9 cellular contexts compared by ENCODE assay signal in genomic region chr3:156551746-156552145, GRCh38. TPM values are rescaled to one million over a fixed set of nuclear protein-coding genes. Genes with fewer than 3 reads are reported as not detected.
DNase-seq lines count a peak whose midpoint lies in the region; ATAC-seq, FAIRE-seq and TF ChIP-seq lines count a peak whose summit lies in the region.
"Had no signal": no experiment of that assay in that cellular context is flagged by ENCODE, and none has a peak within 500 bp of the region (broad histone marks: within the 10 kb centered on the region; RNA-seq: fewer than 3 reads in every experiment).

No MANE protein-coding gene starts in this region.

- no peak for FAIRE-seq in GM12878 (lab: Jason Lieb, UNC)

- no TSS peak for BruUV-seq in GM12878 (replicated peaks; lab: Mats Ljungman, UMichigan)
- BruUV-seq in OCI-LY7 (replicated peaks; lab: Mats Ljungman, UMichigan): no TSS peak

- H3K79me2 ChIP-seq in GM12878 (ENCODE audit: control insufficient read depth, insufficient read depth, low read length) (peaks cover 76% of the 10 kb centered on the region), OCI-LY7 (ENCODE audit: insufficient read depth, low read depth, low read length) (peaks cover 54% of the 10 kb centered on the region)

- TF ChIP-seq CTCF in GM12878 (IDR thresholded peaks at IDR 0.05 in 2 of 3, conservative IDR thresholded peaks at IDR 0.05 in 1 of 3; ENCODE audit: control insufficient read depth in 2 of 3, extremely low read depth in 1 of 3, insufficient read depth in 1 of 3, low read depth in 3 of 3, low read length in 3 of 3) (no peak), kidney epithelial cell (IDR thresholded peaks at IDR 0.05; ENCODE audit: insufficient read depth, low read length, poor library complexity, severe bottlenecking) (no peak), upper lobe of left lung (IDR thresholded peaks at IDR 0.05) (no peak), OCI-LY7 (conservative IDR thresholded peaks at IDR 0.05; ENCODE audit: low read length) (no peak)

- H3K9me3 ChIP-seq in GM12878 (replicated peaks; ENCODE audit: control insufficient read depth, insufficient read depth, low read length) (no peaks in the 10 kb centered on the region; the same call in 2 of the 3 replicates), upper lobe of left lung (no peaks in the 10 kb centered on the region), OCI-LY7 (ENCODE audit: low read length) (no peaks in the 10 kb centered on the region)
- H3K9me3 ChIP-seq: Peyer's patch had no signal

- TF ChIP-seq EP300 in GM12878 (IDR thresholded peaks at IDR 0.05; ENCODE audit: borderline replicate concordance in 1 of 2, control insufficient read depth in 1 of 2, low read depth in 2 of 2, low read length in 2 of 2) (no peak), upper lobe of left lung (IDR thresholded peaks at IDR 0.05) (no peak)

- H4K20me1 ChIP-seq in GM12878 (ENCODE audit: control insufficient read depth, insufficient read depth): no peaks in the 10 kb centered on the region
- H4K20me1 ChIP-seq in OCI-LY7 (ENCODE audit: insufficient read depth, low read length): peaks cover 16% of the 10 kb centered on the region; the same call in 1 of the 2 replicates

- no peak overlapping the region for H3K9ac ChIP-seq in GM12878 (ENCODE audit: control insufficient read depth, insufficient read depth, low read length)

- H3K27me3 ChIP-seq in GM12878 (replicated peaks in 1 of 2; ENCODE audit: control insufficient read depth in 2 of 2, insufficient read depth in 2 of 2, low read length in 1 of 2) (no peaks in the 10 kb centered on the region), kidney epithelial cell (ENCODE audit: control insufficient read depth, insufficient read depth, low read length) (no peaks in the 10 kb centered on the region), upper lobe of left lung (no peaks in the 10 kb centered on the region)
- H3K27me3 ChIP-seq: Peyer's patch had no signal

- H3K9me2 ChIP-seq in OCI-LY7 (ENCODE audit: insufficient read depth, low read length): no peaks in the 10 kb centered on the region

- CTCF ChIA-PET in GM12878 (lab: Yijun Ruan, JAX) (interaction anchor here (0.7 to 1.8 kb wide), 2 partner anchors 11 to 127 kb away, joined by 3 to 8 read pairs; no protein-coding TSS in a partner anchor), OCI-LY7 (lab: Charles Lee; ENCODE audit: unreplicated experiment) (no interaction called here)

- intact Hi-C loops in GM12878 (cut with micrococcal nuclease; ENCODE audit: unreplicated experiment) (loop anchor here (5.0 to 10.0 kb wide), 3 partner anchors 263 to 586 kb away; no protein-coding TSS in a partner anchor), OCI-LY7 (cut with micrococcal nuclease; ENCODE audit: unreplicated experiment) (no loop called here)

- peak; percentile 64 for DNase-seq in AG08395 (ENCODE audit: low spot score)
- DNase-seq in HS-27A (ENCODE audit: low read depth): peak; percentile 94
- no peak for DNase-seq in GM12878 (ENCODE audit: low read depth, low spot score)
- peak; percentile 28 for DNase-seq in kidney epithelial cell (ENCODE audit: low read depth)
- no peak for DNase-seq in upper lobe of left lung
- DNase-seq in OCI-LY7 (ENCODE audit: low spot score): no peak
- DNase-seq in NCI-H748 (lab: John Stamatoyannopoulos, UW; ENCODE audit: unreplicated experiment): no peak
- DNase-seq: Peyer's patch had no signal

- H2AFZ ChIP-seq in GM12878 (ENCODE audit: control insufficient read depth, low read depth, low read length) (no peak overlapping the region), OCI-LY7 (ENCODE audit: low read length) (no peak overlapping the region)

- H3K36me3 ChIP-seq in GM12878 (ENCODE audit: control insufficient read depth in 2 of 2, insufficient read depth in 2 of 2, low read length in 1 of 2): peaks cover 0 to 36% of the 10 kb centered on the region in 2 experiments; a peak in 3 of 4 replicates
- no peaks in the 10 kb centered on the region for H3K36me3 ChIP-seq in kidney epithelial cell (ENCODE audit: control insufficient read depth, insufficient read depth, low read length)
- peaks cover 0 to 58% (median 10%) of the 10 kb centered on the region in 4 donors for H3K36me3 ChIP-seq in upper lobe of left lung
- H3K36me3 ChIP-seq in OCI-LY7 (ENCODE audit: insufficient read depth, low read length): peaks cover 74% of the 10 kb centered on the region

- ATAC-seq in GM12878 (no peak), upper lobe of left lung (ENCODE audit: low FRiP score in 2 of 2) (no peak), GM21529 (IDR thresholded peaks at IDR 0.05; ENCODE audit: unreplicated experiment) (no peak)

- H3K27ac ChIP-seq in GM12878 (ENCODE audit: control insufficient read depth, insufficient read depth) (no peak overlapping the region), upper lobe of left lung (no peak overlapping the region), OCI-LY7 (ENCODE audit: low read depth, low read length, poor library complexity, severe bottlenecking) (no peak overlapping the region)
- H3K27ac ChIP-seq: Peyer's patch had no signal

- H3K4me3 ChIP-seq in GM12878 (peak overlapping the region; percentile 11; the same call in 1 of the 2 replicates), kidney epithelial cell (ENCODE audit: low read depth, low read length) (no peak overlapping the region), upper lobe of left lung (no peak overlapping the region), OCI-LY7 (ENCODE audit: low read depth, low read length, poor library complexity, severe bottlenecking) (no peak overlapping the region)
- H3K4me3 ChIP-seq: Peyer's patch had no signal

- SMC1A ChIA-PET in GM12878 (lab: Charles Lee; ENCODE audit: uncharacterized antibody, unreplicated experiment): interaction anchor here (0.8 to 4.8 kb wide), 5 partner anchors 8 to 131 kb away, joined by 3 to 36 read pairs (median 3); no protein-coding TSS in a partner anchor

- TF ChIP-seq POLR2A in GM12878 (IDR thresholded peaks at IDR 0.05; ENCODE audit: low read depth, low read length): no peak
- no peak for TF ChIP-seq POLR2A in upper lobe of left lung (IDR thresholded peaks at IDR 0.05)

- 98% methylated on average over 4 of the region's 4 CpGs for WGBS in GM12878 (ENCODE audit: insufficient coverage, insufficient replicate concordance, low lambda C conversion rate, missing lambda C conversion rate)
- 80 to 87% methylated on average over 4 of the region's 4 CpGs for WGBS in upper lobe of left lung, 2 donors

- H3K4me1 ChIP-seq in GM12878 (ENCODE audit: control insufficient read depth, insufficient read depth, low read length) (peaks cover 2% of the 10 kb centered on the region; the same call in 1 of the 2 replicates), upper lobe of left lung (peaks cover 12 to 40% (median 35%) of the 10 kb centered on the region in 4 donors), OCI-LY7 (ENCODE audit: insufficient read depth, low read length, poor library complexity, severe bottlenecking) (peaks cover 11% of the 10 kb centered on the region)

- peak overlapping the region; percentile 69 for H3K4me2 ChIP-seq in GM12878 (ENCODE audit: control insufficient read depth, insufficient read depth)
- H3K4me2 ChIP-seq in OCI-LY7 (ENCODE audit: low read length): no peak overlapping the region

- POLR2A ChIA-PET in GM12878 (lab: Charles Lee) (interaction anchor here (0.7 to 3.7 kb wide), 3 partner anchors 12 to 537 kb away, joined by 3 to 15 read pairs (median 5); no protein-coding TSS in a partner anchor), OCI-LY7 (lab: Charles Lee) (interaction anchor here (0.7 kb wide), 1 partner anchor 121 kb away, joined by 3 read pairs; no protein-coding TSS in a partner anchor)

- TF ChIP-seq RAD21 in GM12878 (IDR thresholded peaks at IDR 0.05; ENCODE audit: insufficient read depth, low read depth, low read length): no peak

- in situ Hi-C loops in GM12878 (cut with MboI): loop anchor here (10.0 kb wide), 1 partner anchor 263 kb away; no protein-coding TSS in a partner anchor

- RAD21 ChIA-PET in GM12878 (lab: Charles Lee; ENCODE audit: unreplicated experiment): interaction anchor here (0.5 to 3.2 kb wide), 5 partner anchors 117 to 603 kb away, joined by 3 to 22 read pairs (median 3); no protein-coding TSS in a partner anchor

TF ChIP-seq in GM12878, 131 proteins besides CTCF, POLR2A, EP300 and RAD21 (continues in another document):
- TF ChIP-seq MTA3 (IDR thresholded peaks at IDR 0.05; ENCODE audit: borderline replicate concordance, low read length) (no peak), MLLT1 (IDR thresholded peaks at IDR 0.05) (peak; percentile 24; the same call in 1 of the 2 replicates), ZNF274 (IDR thresholded peaks at IDR 0.05; ENCODE audit: insufficient read depth, insufficient read length) (no peak)

RNA-seq across cellular contexts. Expression of gene SSR3, which starts 3.2 kb away (rescaled TPM):
- 113 and 121 TPM in 2 replicates for total RNA-seq in GM12878 (2013; cell fraction: nucleolus; rRNA removed)
- 133 and 152 TPM in 2 replicates for total RNA-seq in GM12878 (2014; rRNA removed)
- 179 TPM in 2 replicates for total RNA-seq in GM12878 (2014; rRNA removed; fragmentation: Illumina TruSeq; extraction: Trizol)
- total RNA-seq in GM12878 (2021): 190 and 193 TPM in 2 replicates
- 324 TPM for polyA plus RNA-seq in GM12878 (2011; ENCODE audit: low read depth)
- 191 and 203 TPM in 2 replicates for polyA plus RNA-seq in GM12878 (2011; rRNA removed)
- 111 and 126 TPM in 2 replicates for polyA plus RNA-seq in GM12878 (2011; cell fraction: cytosol; rRNA removed)
- polyA plus RNA-seq in GM12878 (2011; cell fraction: nucleus; rRNA removed): 29.3 and 50.0 TPM in 2 replicates
- 292 and 304 TPM in 2 replicates for polyA plus RNA-seq in GM12878 (2012)
- polyA plus RNA-seq in GM12878 (2014; fragmentation: Illumina TruSeq; extraction: Trizol): 190 and 214 TPM in 2 replicates
- polyA plus RNA-seq in GM12878 (2014; fragmentation: Nextera tagmentation; extraction: Ambion mirVana): 100 to 1,000 TPM; 278 to 345 TPM
- polyA plus RNA-seq in GM12878 (2014; rRNA removed): 124 and 153 TPM in 2 replicates
- 100 to 1,000 TPM; 279 to 324 TPM for polyA plus RNA-seq in GM12878 (2016; fragmentation: Nextera tagmentation; extraction: Ambion mirVana)
- polyA minus RNA-seq in GM12878 (2011; rRNA and poly(A)+ RNA removed): 242 and 293 TPM in 2 replicates
- polyA minus RNA-seq in GM12878 (2011; cell fraction: cytosol; rRNA and poly(A)+ RNA removed): 60.9 and 63.5 TPM in 2 replicates
- polyA minus RNA-seq in GM12878 (2011; cell fraction: nucleus; rRNA and poly(A)+ RNA removed): 61.4 and 83.0 TPM in 2 replicates
- total RNA-seq in kidney epithelial cell: 216 and 217 TPM in 2 replicates
- total RNA-seq in upper lobe of left lung: 100 to 1,000 TPM in 4 of 6 donors, 10 to 100 TPM in 2; 25.1 to 178 (median 132) TPM
- 61.2 and 63.3 TPM in 2 replicates for total RNA-seq in OCI-LY7 (2014; rRNA removed; shearing (Covaris generic))
- 145 and 158 TPM in 2 replicates for total RNA-seq in OCI-LY7 (2022)

Comparison
In these comparisons a context has a peak if more than half of its experiments do, and no peak if none do; other contexts are left out.
1. DNase-seq: peak in AG08395 (single experiment), HS-27A (single experiment) and kidney epithelial cell (single experiment); none in GM12878 (single experiment), upper lobe of left lung (0 of 2), OCI-LY7 (single experiment) and NCI-H748 (single experiment).